15 cellular contexts compared by ENCODE assay signal in genomic region chr2:158725496-158725895, GRCh38.
DNase-seq lines count a peak whose midpoint lies in the region; ATAC-seq and TF ChIP-seq lines count a peak whose summit lies in the region.
"Had no signal": no experiment of that assay in that cellular context is flagged by ENCODE, and none has a peak within 500 bp of the region (broad histone marks: within the 10 kb centered on the region; RNA-seq: fewer than 3 reads in every experiment).

No MANE protein-coding gene starts in this region.

- peaks cover 23% of the 10 kb centered on the region for H3K4me1 Mint-ChIP-seq in WTC11

- no peak for TF ChIP-seq CTCF in WTC11 (IDR thresholded peaks at IDR 0.05)

- POLR2A ChIA-PET in WTC11 (lab: Charles Lee) = no interaction called here

- H3K27me3 Mint-ChIP-seq in WTC11 (ENCODE audit: low read depth) = no peaks in the 10 kb centered on the region
- H3K27me3 Mint-ChIP-seq: CD4-positive, alpha-beta T cell; stimulated activated naive CD8-positive, alpha-beta T cell treated with anti-CD3 and anti-CD28 coated beads, Interleukin-15, Interleukin-2, amounts not matched to agents 100 ng/mL and 50 ng/mL, for 24 hours had no signal

- H3K27ac Mint-ChIP-seq in WTC11 = no peak overlapping the region
- H3K27ac Mint-ChIP-seq: CD4-positive, alpha-beta T cell; stimulated activated naive CD8-positive, alpha-beta T cell treated with anti-CD3 and anti-CD28 coated beads, Interleukin-15, Interleukin-2, amounts not matched to agents 100 ng/mL and 50 ng/mL, for 24 hours; T-helper 1 cell treated with Interleukin-12 subunit alpha and Interleukin-12 subunit beta and Interleukin-4 antibody, amounts not matched to agents 30 μg/mL and 1 μg/mL, for 36 hours had no signal

- ATAC-seq in WTC11 (peak; percentile 34), HG03095 (IDR thresholded peaks at IDR 0.05; ENCODE audit: unreplicated experiment) (no peak)
- ATAC-seq: psoas muscle had no signal

- CTCF ChIA-PET in WTC11 (lab: Charles Lee) = interaction anchor here (1.0 to 8.8 kb wide), 4 partner anchors 8 to 58 kb away, joined by 5 to 132 read pairs (median 56); no protein-coding TSS in a partner anchor

- peak; percentile 75 for DNase-seq in DMS79 (lab: John Stamatoyannopoulos, UW)
- peak; percentile 15 for DNase-seq in NCI-H2107 (lab: John Stamatoyannopoulos, UW)
- DNase-seq in WTC11 (ENCODE audit: low spot score) = no peak
- DNase-seq in medulla oblongata (ENCODE audit: extremely low spot score) = peak; percentile 53
- no peak for DNase-seq in stimulated activated CD4-positive, alpha-beta T cell treated with anti-CD3 and anti-CD28 coated beads, Interleukin-2, amount 100 ng/mL, for 24 hours
- DNase-seq in NCI-H187 (lab: John Stamatoyannopoulos, UW) = no peak
- DNase-seq in 8988T = no peak
- DNase-seq: activated CD4-positive, alpha-beta T cell treated with anti-CD3 and anti-CD28 coated beads, Interleukin-2, amount 50 U/mL, for 4 hours; activated gamma-delta T cell; CD4-positive, alpha-beta T cell; psoas muscle; stimulated activated CD4-positive, alpha-beta T cell treated with anti-CD3 and anti-CD28 coated beads, Interleukin-4, amount 100 ng/mL, for 24 hours had no signal

- no peak overlapping the region for H3K4me3 Mint-ChIP-seq in WTC11
- H3K4me3 Mint-ChIP-seq: CD4-positive, alpha-beta T cell; stimulated activated naive CD8-positive, alpha-beta T cell treated with anti-CD3 and anti-CD28 coated beads, Interleukin-15, Interleukin-2, amounts not matched to agents 100 ng/mL and 50 ng/mL, for 24 hours; T-helper 1 cell treated with Interleukin-12 subunit alpha and Interleukin-12 subunit beta and Interleukin-4 antibody, amounts not matched to agents 30 μg/mL and 1 μg/mL, for 36 hours had no signal

- no peaks in the 10 kb centered on the region for H3K36me3 Mint-ChIP-seq in WTC11

- no peaks in the 10 kb centered on the region for H3K9me3 Mint-ChIP-seq in WTC11
- H3K9me3 Mint-ChIP-seq: CD4-positive, alpha-beta T cell; stimulated activated naive CD8-positive, alpha-beta T cell treated with anti-CD3 and anti-CD28 coated beads, Interleukin-15, Interleukin-2, amounts not matched to agents 100 ng/mL and 50 ng/mL, for 24 hours; T-helper 1 cell treated with Interleukin-12 subunit alpha and Interleukin-12 subunit beta and Interleukin-4 antibody, amounts not matched to agents 30 μg/mL and 1 μg/mL, for 36 hours had no signal

TF ChIP-seq in WTC11, 78 proteins besides CTCF, POLR2A, EP300 and RAD21 (continues in another document):
- TF ChIP-seq SMAD3 (CRISPR knock-in tag; IDR thresholded peaks at IDR 0.05; ENCODE audit: borderline replicate concordance) (no peak), ZNF396 (CRISPR knock-in tag; IDR thresholded peaks at IDR 0.05; ENCODE audit: borderline replicate concordance) (no peak), KAT7 (CRISPR knock-in tag; IDR thresholded peaks at IDR 0.05; ENCODE audit: borderline replicate concordance) (no peak), ESRRA (CRISPR knock-in tag; IDR thresholded peaks at IDR 0.05; ENCODE audit: borderline replicate concordance) (no peak), ATF6 (CRISPR knock-in tag; IDR thresholded peaks at IDR 0.05) (no peak), MXD4 (CRISPR knock-in tag; IDR thresholded peaks at IDR 0.05; ENCODE audit: borderline replicate concordance) (no peak), ATF2 (CRISPR knock-in tag; IDR thresholded peaks at IDR 0.05; ENCODE audit: borderline replicate concordance, low read depth) (no peak), STAT6 (CRISPR knock-in tag; conservative IDR thresholded peaks at IDR 0.05; ENCODE audit: low read depth) (no peak), GABPB1 (CRISPR knock-in tag; IDR thresholded peaks at IDR 0.05) (no peak), ZNF281 (CRISPR knock-in tag; IDR thresholded peaks at IDR 0.05) (no peak), ZNF121 (CRISPR knock-in tag; IDR thresholded peaks at IDR 0.05) (no peak), ATF3 (CRISPR knock-in tag; conservative IDR thresholded peaks at IDR 0.05) (no peak), CREB1 (CRISPR knock-in tag; IDR thresholded peaks at IDR 0.05) (no peak), SMAD4 (CRISPR knock-in tag; IDR thresholded peaks at IDR 0.05) (no peak), ZNF232 (CRISPR knock-in tag; IDR thresholded peaks at IDR 0.05) (no peak), RORB (CRISPR knock-in tag; IDR thresholded peaks at IDR 0.05) (no peak), GTF2I (CRISPR knock-in tag; conservative IDR thresholded peaks at IDR 0.05) (no peak), ETV6 (CRISPR knock-in tag; IDR thresholded peaks at IDR 0.05) (no peak)

Comparison
In these comparisons a context has a peak if more than half of its experiments do, and no peak if none do; other contexts are left out.
1. DNase-seq: peak in DMS79 (single experiment), NCI-H2107 (single experiment) and medulla oblongata (single experiment); none in WTC11 (single experiment), stimulated activated CD4-positive, alpha-beta T cell treated with anti-CD3 and anti-CD28 coated beads, Interleukin-2, amount 100 ng/mL, for 24 hours (0 of 2), NCI-H187 (0 of 2) and 8988T (single experiment).